1 cellular context compared by ENCODE assay signal in genomic region chr5:172770675-172771438, GRCh38.
TF ChIP-seq lines count a peak whose summit lies in the region.

Gene DUSP1 (minus strand): TSS chr5:172771195. CDS start chr5:172770952, 243 bp downstream.

TF ChIP-seq in K562, 482 proteins besides CTCF, POLR2A, EP300 and RAD21 (continued from another document and continues in another):
- TF ChIP-seq RREB1 (CRISPR knock-in tag; IDR thresholded peaks at IDR 0.05) (0 out of 2 replicates have a peak, but pooled peaks have one; percentile 29), SMARCE1 (IDR thresholded peaks at IDR 0.05) (peak; percentile 36), ZNF75A (CRISPR knock-in tag; IDR thresholded peaks at IDR 0.05) (no peak), ZNF57 (CRISPR knock-in tag; IDR thresholded peaks at IDR 0.05) (no peak), ZNF143 (CRISPR knock-in tag; IDR thresholded peaks at IDR 0.05) (no peak), HCFC1 (IDR thresholded peaks at IDR 0.05; ENCODE audit: low read depth, low read length) (peak; percentile 40; the same call in 1 of the 2 replicates), ZBTB17 (CRISPR knock-in tag; IDR thresholded peaks at IDR 0.05) (no peak), BRF2 (IDR thresholded peaks at IDR 0.05; ENCODE audit: borderline replicate concordance, insufficient read depth, insufficient read length) (no peak), SOX6 (IDR thresholded peaks at IDR 0.05) (0 out of 2 replicates have a peak, but pooled peaks have one; percentile 11), HMG20A (CRISPR knock-in tag; conservative IDR thresholded peaks at IDR 0.05) (no peak), JUNB (CRISPR knock-in tag; conservative IDR thresholded peaks at IDR 0.05) (peak; percentile 96), PTRF (tag; IDR thresholded peaks at IDR 0.05) (no peak), TEAD4 (IDR thresholded peaks at IDR 0.05; ENCODE audit: low read length) (peak; percentile 23; the same call in 1 of the 2 replicates), TEAD4 (CRISPR knock-in tag; IDR thresholded peaks at IDR 0.05; ENCODE audit: borderline replicate concordance) (no peak), HIVEP1 (CRISPR knock-in tag; IDR thresholded peaks at IDR 0.05) (no peak), SRSF9 (IDR thresholded peaks at IDR 0.05; ENCODE audit: borderline replicate concordance, low read depth, low read length) (no peak), HBP1 (CRISPR knock-in tag; IDR thresholded peaks at IDR 0.05) (0 out of 2 replicates have a peak, but pooled peaks have one; percentile 65), FOXM1 (IDR thresholded peaks at IDR 0.05; ENCODE audit: low read depth) (no peak), FOXM1 (CRISPR knock-in tag; IDR thresholded peaks at IDR 0.05; ENCODE audit: low read depth) (peak; percentile 90), ZZZ3 (IDR thresholded peaks at IDR 0.05) (no peak), THRAP3 (IDR thresholded peaks at IDR 0.05; ENCODE audit: borderline replicate concordance) (no peak), STAT5B (CRISPR knock-in tag; IDR thresholded peaks at IDR 0.05) (no peak), HOXB6 (CRISPR knock-in tag; IDR thresholded peaks at IDR 0.05; ENCODE audit: borderline replicate concordance) (no peak), PHF8 (IDR thresholded peaks at IDR 0.05; ENCODE audit: borderline replicate concordance, low read length) (peak; percentile 87), ETV1 (tag; conservative IDR thresholded peaks at IDR 0.05; ENCODE audit: low read depth) (0 out of 2 replicates have a peak, but pooled peaks have one; percentile 12), ATF6 (CRISPR knock-in tag; IDR thresholded peaks at IDR 0.05) (no peak), SUPT5H (IDR thresholded peaks at IDR 0.05) (peak; percentile 98), TEAD1 (CRISPR knock-in tag; IDR thresholded peaks at IDR 0.05) (no peak; a peak in 1 of 4 replicates), SRSF7 (optimal IDR thresholded peaks at IDR 0.05; ENCODE audit: low read depth, low read length) (no peak), ZNF184 (CRISPR knock-in tag; IDR thresholded peaks at IDR 0.05) (no peak), CXXC5 (CRISPR knock-in tag; IDR thresholded peaks at IDR 0.05) (peak; percentile 92), PHTF2 (CRISPR knock-in tag; IDR thresholded peaks at IDR 0.05) (peak; percentile 54; the same call in 1 of the 2 replicates), STAT5A (IDR thresholded peaks at IDR 0.05; ENCODE audit: borderline replicate concordance, low read length) (no peak), L3MBTL2 (IDR thresholded peaks at IDR 0.05) (peak; percentile 95), ZNF699 (CRISPR knock-in tag; IDR thresholded peaks at IDR 0.05; ENCODE audit: insufficient replicate concordance) (no peak), CC2D1A (IDR thresholded peaks at IDR 0.05) (0 out of 2 replicates have a peak, but pooled peaks have one; percentile 15), YBX1 (IDR thresholded peaks at IDR 0.05) (no peak), FOXO4 (CRISPR knock-in tag; IDR thresholded peaks at IDR 0.05) (0 out of 2 replicates have a peak, but pooled peaks have one; percentile 36), POLR2AphosphoS2 (IDR thresholded peaks at IDR 0.05; ENCODE audit: low read length) (no peak), ZNF318 (IDR thresholded peaks at IDR 0.05; ENCODE audit: borderline replicate concordance in 1 of 2, low read depth in 1 of 2) (no peak), ZKSCAN3 (CRISPR knock-in tag; IDR thresholded peaks at IDR 0.05) (no peak), BACH1 (tag; IDR thresholded peaks at IDR 0.05) (no peak; the same call in 1 of the 2 replicates), MBD1 (CRISPR knock-in tag; IDR thresholded peaks at IDR 0.05) (no peak), ELF4 (CRISPR knock-in tag; IDR thresholded peaks at IDR 0.05) (no peak)
